ENCODE assay signal across 8 cellular contexts in the genomic region with DNA sequence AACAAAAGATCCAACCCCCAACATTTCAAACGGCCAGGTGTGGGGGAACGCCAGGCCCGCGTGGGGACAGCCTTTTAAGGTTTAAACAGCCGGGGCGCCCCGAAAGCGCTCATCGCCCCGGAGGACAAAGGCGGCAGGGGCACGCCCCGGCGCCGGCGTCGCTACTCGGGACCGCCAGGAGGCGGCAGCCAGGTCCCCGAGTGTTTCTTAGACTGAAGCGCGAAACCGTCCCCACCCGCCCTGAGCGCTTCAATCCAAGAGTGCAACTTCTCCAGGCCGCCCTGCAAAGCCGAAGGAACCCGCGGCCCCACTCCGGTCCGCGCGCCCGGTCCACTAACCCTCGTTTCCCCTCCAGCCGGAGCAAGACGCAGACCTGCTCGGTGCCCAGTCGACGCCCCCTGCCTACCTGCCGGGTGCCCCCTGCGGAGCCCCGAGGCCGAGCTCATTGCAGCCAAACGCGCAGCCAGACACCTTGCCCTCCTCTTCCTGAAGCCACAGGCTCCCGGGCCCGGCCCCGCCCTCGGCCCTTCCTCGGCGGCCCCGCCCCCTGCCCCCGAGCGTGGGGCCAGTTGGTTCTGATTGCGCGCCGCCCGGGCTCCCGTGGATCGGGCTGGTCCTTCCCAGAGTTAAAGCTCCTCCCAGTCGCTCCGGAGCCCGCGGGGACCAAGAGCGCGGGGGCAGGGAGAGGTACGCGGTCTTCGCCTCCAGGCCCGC. TPM values are rescaled to one million over a fixed set of nuclear protein-coding genes. Genes with fewer than 3 reads are reported as not detected.
DNase-seq lines count a peak whose midpoint lies in the region; ATAC-seq and TF ChIP-seq lines count a peak whose summit lies in the region.

A gene (minus strand): TSS at position 496 of the 714 bp plus-strand sequence. CDS start 50 bp downstream, at position 446.

- H3K4me3 ChIP-seq in astrocyte of the cerebellum (ENCODE audit: low read depth, low read length): peak within 1 kb of the TSS; percentile 66

- DNase-seq in NCI-H1436 treated with DMSO at 0.1 percent for 48 hours (lab: John Stamatoyannopoulos, UW): peak; percentile 60
- DNase-seq in T-helper 9 cell: peak; percentile 67
- DNase-seq in astrocyte of the cerebellum (ENCODE audit: low read depth): peak; percentile 32
- DNase-seq in hepatic stellate cell (ENCODE audit: low spot score): peak; percentile 74
- DNase-seq in renal cortical epithelial cell (ENCODE audit: low read depth): peak; percentile 50
- DNase-seq in NK-92 (lab: John Stamatoyannopoulos, UW; ENCODE audit: unreplicated experiment): no peak

- ATAC-seq in GM18498 (IDR thresholded peaks at IDR 0.05; ENCODE audit: unreplicated experiment) (peak; percentile 80), HG02852 (IDR thresholded peaks at IDR 0.05; ENCODE audit: unreplicated experiment) (peak; percentile 75)

- in situ Hi-C loops in astrocyte of the cerebellum (cut with HindIII; ENCODE audit: low sequenced_read_pairs): no loop called here

- TF ChIP-seq CTCF in astrocyte of the cerebellum (IDR thresholded peaks at IDR 0.05; ENCODE audit: low read depth, low read length, missing control alignments): peak; percentile 60

RNA-seq across cellular contexts. Expression of the gene that starts here (rescaled TPM):
- 106 and 110 TPM in 2 replicates for total RNA-seq in renal cortical epithelial cell
